16 cellular contexts compared by ENCODE assay signal in the genomic region with DNA sequence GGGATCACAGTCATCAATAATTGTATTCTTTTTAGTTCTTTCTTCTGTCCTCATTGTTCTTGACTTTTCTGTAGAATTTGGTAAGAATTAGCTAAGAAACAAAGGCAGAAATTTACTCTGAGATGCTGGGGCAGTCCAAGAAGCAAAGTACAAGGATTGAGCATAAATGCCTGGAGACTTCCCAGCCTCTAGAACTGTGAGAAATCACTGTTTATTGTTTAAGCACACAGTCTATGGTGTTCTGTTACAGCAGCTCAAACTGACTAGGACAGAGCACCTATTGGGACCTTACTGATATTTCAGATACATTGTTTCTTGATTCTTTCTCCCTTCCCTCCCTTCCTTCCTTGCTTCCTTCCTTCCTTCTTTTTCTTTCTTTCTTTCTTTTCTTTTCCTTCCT.
A peak's percentile ranks its signal among the peaks of the same experiment; 100 is the strongest.
DNase-seq lines count a peak whose midpoint lies in the region; ATAC-seq and TF ChIP-seq lines count a peak whose summit lies in the region.
"Had no signal": no experiment of that assay in that cellular context is flagged by ENCODE, and none has a peak within 500 bp of the region (broad histone marks: within the 10 kb centered on the region; RNA-seq: fewer than 3 reads in every experiment).

No MANE protein-coding gene starts in this region.

- POLR2A ChIA-PET in HCT116 (lab: Charles Lee), result no interaction called here

- no peaks in the 10 kb centered on the region for H3K79me2 ChIP-seq in HCT116 (ENCODE audit: insufficient read depth, low read length)

- H3K36me3 ChIP-seq in HCT116 (ENCODE audit: control insufficient read depth in 1 of 2, insufficient read depth in 2 of 2, low read length in 2 of 2), result no peaks in the 10 kb centered on the region
- no peaks in the 10 kb centered on the region for H3K36me3 ChIP-seq in adipocyte (ENCODE audit: control insufficient read depth, insufficient read depth, low read length, severe bottlenecking)
- H3K36me3 ChIP-seq in mesodermal cell (ENCODE audit: control insufficient read depth, insufficient read depth, low read length), result no peaks in the 10 kb centered on the region
- H3K36me3 ChIP-seq: HAP-1 had no signal

- no peak overlapping the region for H3K4me3 ChIP-seq in HCT116 (replicated peaks in 1 of 2; ENCODE audit: low read depth in 1 of 2, low read length in 2 of 2)
- no peak overlapping the region for H3K4me3 ChIP-seq in adipocyte (ENCODE audit: low read length)
- no peak overlapping the region for H3K4me3 ChIP-seq in mesodermal cell (ENCODE audit: extremely low read depth, insufficient read depth, low read length, poor library complexity, severe bottlenecking)
- H3K4me3 ChIP-seq: GM12878, HAP-1 had no signal

- H3K27ac ChIP-seq in HCT116 (ENCODE audit: low read depth, low read length) (no peak overlapping the region; the same call in 1 of the 2 replicates), epithelial cell of prostate (peak overlapping the region; percentile 84), mesodermal cell (ENCODE audit: low read depth, low read length, severe bottlenecking) (peak overlapping the region; percentile 51)
- H3K27ac ChIP-seq: C4-2B had no signal

- peak overlapping the region; percentile 49 for H3K4me2 ChIP-seq in HCT116 (ENCODE audit: low read length)

- peaks cover 3 to 15% of the 10 kb centered on the region in 2 experiments for H3K4me1 ChIP-seq in HCT116 (ENCODE audit: control insufficient read depth in 1 of 2, insufficient read depth in 2 of 2, low read length in 2 of 2)
- no peaks in the 10 kb centered on the region for H3K4me1 ChIP-seq in adipocyte (ENCODE audit: control insufficient read depth, insufficient read depth, low read length)
- H3K4me1 ChIP-seq in mesodermal cell (ENCODE audit: control insufficient read depth, insufficient read depth, low read length, poor library complexity, severe bottlenecking), result peaks cover 6% of the 10 kb centered on the region
- H3K4me1 ChIP-seq: HAP-1 had no signal

- TF ChIP-seq RAD21 in HCT116 (IDR thresholded peaks at IDR 0.05; ENCODE audit: low read depth), result no peak

- RAD21 ChIA-PET in HCT116 (lab: Charles Lee; ENCODE audit: low non-redundant PET in 1 of 2, low total read pairs in 2 of 2, uncharacterized antibody in 2 of 2, unreplicated experiment in 2 of 2), result no interaction called here

- intact Hi-C loops in HCT116 (cut with micrococcal nuclease), result no loop called here

- H3K9me3 ChIP-seq in HCT116 (ENCODE audit: control insufficient read depth in 1 of 2, insufficient read depth in 1 of 2, low read depth in 1 of 2, low read length in 2 of 2) (no peaks in the 10 kb centered on the region), adipocyte (ENCODE audit: control insufficient read depth, low read length) (no peaks in the 10 kb centered on the region), mesodermal cell (ENCODE audit: control insufficient read depth, low read length) (no peaks in the 10 kb centered on the region)
- H3K9me3 ChIP-seq: HAP-1 had no signal

- peak overlapping the region; percentile 18 for H2AFZ ChIP-seq in HCT116 (ENCODE audit: low read depth, low read length, poor library complexity, severe bottlenecking)

- TF ChIP-seq CTCF in HCT116 (IDR thresholded peaks at IDR 0.05 in 2 of 3, conservative IDR thresholded peaks at IDR 0.05 in 1 of 3; ENCODE audit: borderline replicate concordance in 1 of 3, insufficient read depth in 1 of 3, low read depth in 2 of 3, low read length in 2 of 3), result no peak

- H3K9ac ChIP-seq in HCT116 (ENCODE audit: low read length), result peak overlapping the region; percentile 20; the same call in 1 of the 2 replicates
- H3K9ac ChIP-seq in adipocyte (ENCODE audit: low read length), result no peak overlapping the region

- BruUV-seq in HCT116 (replicated peaks; lab: Mats Ljungman, UMichigan), result no TSS peak

- ATAC-seq in HCT116 (no peak), HG03521 (IDR thresholded peaks at IDR 0.05; ENCODE audit: unreplicated experiment) (no peak)

- no peak for TF ChIP-seq POLR2A in HCT116 (IDR thresholded peaks at IDR 0.05; ENCODE audit: borderline replicate concordance, extremely low read depth, insufficient read depth, insufficient read length)

- CTCF ChIA-PET in HCT116 (lab: Charles Lee), result no interaction called here

- DNase-seq in HCT116 (ENCODE audit: low read depth, low spot score), result no peak
- peak; percentile 4 for DNase-seq in adipocyte (ENCODE audit: low read depth)
- peak; percentile 3 for DNase-seq in epithelial cell of prostate (ENCODE audit: low read depth, low spot score)
- no peak for DNase-seq in T1000 (lab: John Stamatoyannopoulos, UW)
- no peak for DNase-seq in hepatic stellate cell (ENCODE audit: low spot score)
- no peak for DNase-seq in DMS153 (lab: John Stamatoyannopoulos, UW)
- DNase-seq: NCI-H1436 treated with DMSO at 0.1 percent for 48 hours, NCI-H2081, NCI-H345, NCI-H69, Right ventricle myocardium superior had no signal

- H4K20me1 ChIP-seq in HCT116 (ENCODE audit: insufficient read depth), result no peaks in the 10 kb centered on the region

- H3K9me2 ChIP-seq in HCT116 (ENCODE audit: insufficient read depth), result no peaks in the 10 kb centered on the region

- H3K27me3 ChIP-seq in HCT116 (ENCODE audit: insufficient read depth, low read length) (no peaks in the 10 kb centered on the region), adipocyte (replicated peaks; ENCODE audit: control insufficient read depth, insufficient read depth, low read length) (no peaks in the 10 kb centered on the region)

TF ChIP-seq in HCT116, 20 proteins besides CTCF, POLR2A, EP300 and RAD21:
- TF ChIP-seq SRF (IDR thresholded peaks at IDR 0.05; ENCODE audit: low read depth), result no peak
- TF ChIP-seq, protein P1, sequence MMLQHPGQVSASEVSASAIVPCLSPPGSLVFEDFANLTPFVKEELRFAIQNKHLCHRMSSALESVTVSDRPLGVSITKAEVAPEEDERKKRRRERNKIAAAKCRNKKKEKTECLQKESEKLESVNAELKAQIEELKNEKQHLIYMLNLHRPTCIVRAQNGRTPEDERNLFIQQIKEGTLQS (IDR thresholded peaks at IDR 0.05), result no peak
- TF ChIP-seq ELF1 (IDR thresholded peaks at IDR 0.05; ENCODE audit: borderline replicate concordance, low read depth), result no peak
- no peak for TF ChIP-seq TCF7L2 (IDR thresholded peaks at IDR 0.05; ENCODE audit: borderline replicate concordance, extremely low read depth, insufficient read depth, insufficient read length)
- no peak for TF ChIP-seq CEBPB (IDR thresholded peaks at IDR 0.05; ENCODE audit: low read depth)
- TF ChIP-seq SP1 (IDR thresholded peaks at IDR 0.05; ENCODE audit: low read depth), result no peak
- no peak for TF ChIP-seq EZH2phosphoT487 (IDR thresholded peaks at IDR 0.05; ENCODE audit: borderline replicate concordance)
- TF ChIP-seq ZFX (IDR thresholded peaks at IDR 0.05), result no peak
- TF ChIP-seq, protein P2, sequence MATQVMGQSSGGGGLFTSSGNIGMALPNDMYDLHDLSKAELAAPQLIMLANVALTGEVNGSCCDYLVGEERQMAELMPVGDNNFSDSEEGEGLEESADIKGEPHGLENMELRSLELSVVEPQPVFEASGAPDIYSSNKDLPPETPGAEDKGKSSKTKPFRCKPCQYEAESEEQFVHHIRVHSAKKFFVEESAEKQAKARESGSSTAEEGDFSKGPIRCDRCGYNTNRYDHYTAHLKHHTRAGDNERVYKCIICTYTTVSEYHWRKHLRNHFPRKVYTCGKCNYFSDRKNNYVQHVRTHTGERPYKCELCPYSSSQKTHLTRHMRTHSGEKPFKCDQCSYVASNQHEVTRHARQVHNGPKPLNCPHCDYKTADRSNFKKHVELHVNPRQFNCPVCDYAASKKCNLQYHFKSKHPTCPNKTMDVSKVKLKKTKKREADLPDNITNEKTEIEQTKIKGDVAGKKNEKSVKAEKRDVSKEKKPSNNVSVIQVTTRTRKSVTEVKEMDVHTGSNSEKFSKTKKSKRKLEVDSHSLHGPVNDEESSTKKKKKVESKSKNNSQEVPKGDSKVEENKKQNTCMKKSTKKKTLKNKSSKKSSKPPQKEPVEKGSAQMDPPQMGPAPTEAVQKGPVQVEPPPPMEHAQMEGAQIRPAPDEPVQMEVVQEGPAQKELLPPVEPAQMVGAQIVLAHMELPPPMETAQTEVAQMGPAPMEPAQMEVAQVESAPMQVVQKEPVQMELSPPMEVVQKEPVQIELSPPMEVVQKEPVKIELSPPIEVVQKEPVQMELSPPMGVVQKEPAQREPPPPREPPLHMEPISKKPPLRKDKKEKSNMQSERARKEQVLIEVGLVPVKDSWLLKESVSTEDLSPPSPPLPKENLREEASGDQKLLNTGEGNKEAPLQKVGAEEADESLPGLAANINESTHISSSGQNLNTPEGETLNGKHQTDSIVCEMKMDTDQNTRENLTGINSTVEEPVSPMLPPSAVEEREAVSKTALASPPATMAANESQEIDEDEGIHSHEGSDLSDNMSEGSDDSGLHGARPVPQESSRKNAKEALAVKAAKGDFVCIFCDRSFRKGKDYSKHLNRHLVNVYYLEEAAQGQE (IDR thresholded peaks at IDR 0.05; ENCODE audit: low read depth), result no peak
- TF ChIP-seq ZNF274 (IDR thresholded peaks at IDR 0.05; ENCODE audit: low read depth, low read length), result no peak

Comparison
In these comparisons a context has a peak if more than half of its experiments do, and no peak if none do; other contexts are left out.
1. DNase-seq: peak in adipocyte (single experiment) and epithelial cell of prostate (single experiment); none in HCT116 (single experiment), T1000 (single experiment), hepatic stellate cell (single experiment) and DMS153 (single experiment).